Comparison of ENCODE assay signal across 2 cellular contexts in the genomic region with DNA sequence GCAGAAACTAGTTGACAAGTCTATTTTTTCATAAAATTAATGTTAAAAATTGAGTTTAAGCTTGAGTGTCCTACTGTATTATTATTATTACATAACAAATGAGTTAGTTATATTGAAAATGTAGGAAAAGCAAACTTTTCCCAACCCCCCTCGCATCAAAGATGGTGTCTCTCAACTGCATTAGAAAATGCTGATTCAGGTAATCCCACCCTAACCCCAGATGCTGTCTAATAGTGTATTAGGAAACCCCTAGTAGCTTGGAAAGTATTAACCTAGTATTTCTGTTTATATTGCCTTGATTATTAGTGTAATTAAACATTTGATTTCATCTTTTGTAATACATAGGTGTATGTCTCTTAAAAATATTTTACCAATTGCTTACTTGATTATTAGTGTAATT.
TF ChIP-seq lines count a peak whose summit lies in the region.

No MANE protein-coding gene starts in this region.

TF ChIP-seq in A549, 52 proteins besides CTCF, POLR2A, EP300 and RAD21:
- TF ChIP-seq, protein P1, sequence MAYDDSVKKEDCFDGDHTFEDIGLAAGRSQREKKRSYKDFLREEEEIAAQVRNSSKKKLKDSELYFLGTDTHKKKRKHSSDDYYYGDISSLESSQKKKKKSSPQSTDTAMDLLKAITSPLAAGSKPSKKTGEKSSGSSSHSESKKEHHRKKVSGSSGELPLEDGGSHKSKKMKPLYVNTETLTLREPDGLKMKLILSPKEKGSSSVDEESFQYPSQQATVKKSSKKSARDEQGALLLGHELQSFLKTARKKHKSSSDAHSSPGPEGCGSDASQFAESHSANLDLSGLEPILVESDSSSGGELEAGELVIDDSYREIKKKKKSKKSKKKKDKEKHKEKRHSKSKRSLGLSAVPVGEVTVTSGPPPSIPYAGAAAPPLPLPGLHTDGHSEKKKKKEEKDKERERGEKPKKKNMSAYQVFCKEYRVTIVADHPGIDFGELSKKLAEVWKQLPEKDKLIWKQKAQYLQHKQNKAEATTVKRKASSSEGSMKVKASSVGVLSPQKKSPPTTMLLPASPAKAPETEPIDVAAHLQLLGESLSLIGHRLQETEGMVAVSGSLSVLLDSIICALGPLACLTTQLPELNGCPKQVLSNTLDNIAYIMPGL (CRISPR knock-in tag; IDR thresholded peaks at IDR 0.05; ENCODE audit: borderline replicate concordance) = no peak
- TF ChIP-seq TP53 (CRISPR knock-in tag; IDR thresholded peaks at IDR 0.05) (no peak), HOXB5 (CRISPR knock-in tag; IDR thresholded peaks at IDR 0.05) (no peak), EHF (CRISPR knock-in tag; IDR thresholded peaks at IDR 0.05) (no peak), MAFK (IDR thresholded peaks at IDR 0.05; ENCODE audit: partially characterized antibody) (peak; percentile 48), CHD2 (IDR thresholded peaks at IDR 0.05; ENCODE audit: low read length, partially characterized antibody) (no peak), CBX2 (IDR thresholded peaks at IDR 0.05; ENCODE audit: borderline replicate concordance, low read depth) (no peak)
- TF ChIP-seq, protein P2, sequence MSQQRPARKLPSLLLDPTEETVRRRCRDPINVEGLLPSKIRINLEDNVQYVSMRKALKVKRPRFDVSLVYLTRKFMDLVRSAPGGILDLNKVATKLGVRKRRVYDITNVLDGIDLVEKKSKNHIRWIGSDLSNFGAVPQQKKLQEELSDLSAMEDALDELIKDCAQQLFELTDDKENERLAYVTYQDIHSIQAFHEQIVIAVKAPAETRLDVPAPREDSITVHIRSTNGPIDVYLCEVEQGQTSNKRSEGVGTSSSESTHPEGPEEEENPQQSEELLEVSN (IDR thresholded peaks at IDR 0.05; ENCODE audit: borderline replicate concordance, low read depth) = no peak
TF ChIP-seq in A549: peak in this region for 1.

TF ChIP-seq in K562, 482 proteins besides CTCF, POLR2A, EP300 and RAD21 (continued from another document):
- TF ChIP-seq ZNF79 (CRISPR knock-in tag; IDR thresholded peaks at IDR 0.05; ENCODE audit: low read depth) (no peak), MAFG (tag; conservative IDR thresholded peaks at IDR 0.05) (peak; percentile 50), SMAD3 (CRISPR knock-in tag; conservative IDR thresholded peaks at IDR 0.05) (no peak), POLR3A (IDR thresholded peaks at IDR 0.05; ENCODE audit: borderline replicate concordance, extremely low read depth, insufficient read depth, insufficient read length) (no peak), MAFF (IDR thresholded peaks at IDR 0.05; ENCODE audit: low read length) (peak; percentile 64), CBX5 (IDR thresholded peaks at IDR 0.05; ENCODE audit: borderline replicate concordance, low read depth) (no peak), ZNF717 (CRISPR knock-in tag; IDR thresholded peaks at IDR 0.05) (no peak), ZNF165 (CRISPR knock-in tag; IDR thresholded peaks at IDR 0.05; ENCODE audit: borderline replicate concordance) (no peak), MAFK (IDR thresholded peaks at IDR 0.05; ENCODE audit: low read length) (peak; percentile 71), ZNF316 (IDR thresholded peaks at IDR 0.05) (peak; percentile 41; the same call in 1 of the 2 replicates), SRSF9 (IDR thresholded peaks at IDR 0.05; ENCODE audit: borderline replicate concordance, low read depth, low read length) (no peak), CC2D1A (IDR thresholded peaks at IDR 0.05) (no peak), HEY1 (CRISPR knock-in tag; IDR thresholded peaks at IDR 0.05; ENCODE audit: borderline replicate concordance) (no peak), ZNF197 (CRISPR knock-in tag; IDR thresholded peaks at IDR 0.05; ENCODE audit: low read depth) (no peak), CCAR2 (IDR thresholded peaks at IDR 0.05; ENCODE audit: low read depth, low read length) (no peak), HDAC2 (IDR thresholded peaks at IDR 0.05) (no peak), MECOM (CRISPR knock-in tag; IDR thresholded peaks at IDR 0.05) (no peak), FUS (optimal IDR thresholded peaks at IDR 0.05; ENCODE audit: low read depth, low read length) (no peak), ZKSCAN3 (CRISPR knock-in tag; IDR thresholded peaks at IDR 0.05) (no peak), ZNF778 (CRISPR knock-in tag; IDR thresholded peaks at IDR 0.05) (no peak), GTF2A2 (tag; IDR thresholded peaks at IDR 0.05) (no peak), NFE2L1 (tag; IDR thresholded peaks at IDR 0.05; ENCODE audit: borderline replicate concordance, low read depth) (no peak), MYBL2 (IDR thresholded peaks at IDR 0.05; ENCODE audit: low read depth) (no peak), MYBL2 (CRISPR knock-in tag; IDR thresholded peaks at IDR 0.05; ENCODE audit: borderline replicate concordance) (no peak), C11orf30 (IDR thresholded peaks at IDR 0.05; ENCODE audit: low read depth) (peak; percentile 17; the same call in 1 of the 2 replicates), ZNF696 (CRISPR knock-in tag; conservative IDR thresholded peaks at IDR 0.05) (no peak), ELF4 (CRISPR knock-in tag; IDR thresholded peaks at IDR 0.05) (no peak), RNF2 (IDR thresholded peaks at IDR 0.05) (no peak), RFX7 (CRISPR knock-in tag; IDR thresholded peaks at IDR 0.05) (no peak), KDM1A (IDR thresholded peaks at IDR 0.05) (no peak), FIP1L1 (IDR thresholded peaks at IDR 0.05; ENCODE audit: low read depth, low read length, poor library complexity, severe bottlenecking) (no peak)
- TF ChIP-seq, protein P3, sequence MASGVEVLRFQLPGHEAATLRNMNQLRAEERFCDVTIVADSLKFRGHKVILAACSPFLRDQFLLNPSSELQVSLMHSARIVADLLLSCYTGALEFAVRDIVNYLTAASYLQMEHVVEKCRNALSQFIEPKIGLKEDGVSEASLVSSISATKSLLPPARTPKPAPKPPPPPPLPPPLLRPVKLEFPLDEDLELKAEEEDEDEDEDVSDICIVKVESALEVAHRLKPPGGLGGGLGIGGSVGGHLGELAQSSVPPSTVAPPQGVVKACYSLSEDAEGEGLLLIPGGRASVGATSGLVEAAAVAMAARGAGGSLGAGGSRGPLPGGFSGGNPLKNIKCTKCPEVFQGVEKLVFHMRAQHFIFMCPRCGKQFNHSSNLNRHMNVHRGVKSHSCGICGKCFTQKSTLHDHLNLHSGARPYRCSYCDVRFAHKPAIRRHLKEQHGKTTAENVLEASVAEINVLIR (CRISPR knock-in tag; IDR thresholded peaks at IDR 0.05) = no peak
- TF ChIP-seq, protein P4, sequence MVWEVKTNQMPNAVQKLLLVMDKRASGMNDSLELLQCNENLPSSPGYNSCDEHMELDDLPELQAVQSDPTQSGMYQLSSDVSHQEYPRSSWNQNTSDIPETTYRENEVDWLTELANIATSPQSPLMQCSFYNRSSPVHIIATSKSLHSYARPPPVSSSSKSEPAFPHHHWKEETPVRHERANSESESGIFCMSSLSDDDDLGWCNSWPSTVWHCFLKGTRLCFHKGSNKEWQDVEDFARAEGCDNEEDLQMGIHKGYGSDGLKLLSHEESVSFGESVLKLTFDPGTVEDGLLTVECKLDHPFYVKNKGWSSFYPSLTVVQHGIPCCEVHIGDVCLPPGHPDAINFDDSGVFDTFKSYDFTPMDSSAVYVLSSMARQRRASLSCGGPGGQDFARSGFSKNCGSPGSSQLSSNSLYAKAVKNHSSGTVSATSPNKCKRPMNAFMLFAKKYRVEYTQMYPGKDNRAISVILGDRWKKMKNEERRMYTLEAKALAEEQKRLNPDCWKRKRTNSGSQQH (CRISPR knock-in tag; IDR thresholded peaks at IDR 0.05) = no peak
- TF ChIP-seq, protein P5, sequence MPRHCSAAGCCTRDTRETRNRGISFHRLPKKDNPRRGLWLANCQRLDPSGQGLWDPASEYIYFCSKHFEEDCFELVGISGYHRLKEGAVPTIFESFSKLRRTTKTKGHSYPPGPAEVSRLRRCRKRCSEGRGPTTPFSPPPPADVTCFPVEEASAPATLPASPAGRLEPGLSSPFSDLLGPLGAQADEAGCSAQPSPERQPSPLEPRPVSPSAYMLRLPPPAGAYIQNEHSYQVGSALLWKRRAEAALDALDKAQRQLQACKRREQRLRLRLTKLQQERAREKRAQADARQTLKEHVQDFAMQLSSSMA (CRISPR knock-in tag; IDR thresholded peaks at IDR 0.05) = no peak
- TF ChIP-seq, protein P6, sequence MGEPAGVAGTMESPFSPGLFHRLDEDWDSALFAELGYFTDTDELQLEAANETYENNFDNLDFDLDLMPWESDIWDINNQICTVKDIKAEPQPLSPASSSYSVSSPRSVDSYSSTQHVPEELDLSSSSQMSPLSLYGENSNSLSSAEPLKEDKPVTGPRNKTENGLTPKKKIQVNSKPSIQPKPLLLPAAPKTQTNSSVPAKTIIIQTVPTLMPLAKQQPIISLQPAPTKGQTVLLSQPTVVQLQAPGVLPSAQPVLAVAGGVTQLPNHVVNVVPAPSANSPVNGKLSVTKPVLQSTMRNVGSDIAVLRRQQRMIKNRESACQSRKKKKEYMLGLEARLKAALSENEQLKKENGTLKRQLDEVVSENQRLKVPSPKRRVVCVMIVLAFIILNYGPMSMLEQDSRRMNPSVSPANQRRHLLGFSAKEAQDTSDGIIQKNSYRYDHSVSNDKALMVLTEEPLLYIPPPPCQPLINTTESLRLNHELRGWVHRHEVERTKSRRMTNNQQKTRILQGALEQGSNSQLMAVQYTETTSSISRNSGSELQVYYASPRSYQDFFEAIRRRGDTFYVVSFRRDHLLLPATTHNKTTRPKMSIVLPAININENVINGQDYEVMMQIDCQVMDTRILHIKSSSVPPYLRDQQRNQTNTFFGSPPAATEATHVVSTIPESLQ (CRISPR knock-in tag; IDR thresholded peaks at IDR 0.05) = no peak
- TF ChIP-seq, protein P7, sequence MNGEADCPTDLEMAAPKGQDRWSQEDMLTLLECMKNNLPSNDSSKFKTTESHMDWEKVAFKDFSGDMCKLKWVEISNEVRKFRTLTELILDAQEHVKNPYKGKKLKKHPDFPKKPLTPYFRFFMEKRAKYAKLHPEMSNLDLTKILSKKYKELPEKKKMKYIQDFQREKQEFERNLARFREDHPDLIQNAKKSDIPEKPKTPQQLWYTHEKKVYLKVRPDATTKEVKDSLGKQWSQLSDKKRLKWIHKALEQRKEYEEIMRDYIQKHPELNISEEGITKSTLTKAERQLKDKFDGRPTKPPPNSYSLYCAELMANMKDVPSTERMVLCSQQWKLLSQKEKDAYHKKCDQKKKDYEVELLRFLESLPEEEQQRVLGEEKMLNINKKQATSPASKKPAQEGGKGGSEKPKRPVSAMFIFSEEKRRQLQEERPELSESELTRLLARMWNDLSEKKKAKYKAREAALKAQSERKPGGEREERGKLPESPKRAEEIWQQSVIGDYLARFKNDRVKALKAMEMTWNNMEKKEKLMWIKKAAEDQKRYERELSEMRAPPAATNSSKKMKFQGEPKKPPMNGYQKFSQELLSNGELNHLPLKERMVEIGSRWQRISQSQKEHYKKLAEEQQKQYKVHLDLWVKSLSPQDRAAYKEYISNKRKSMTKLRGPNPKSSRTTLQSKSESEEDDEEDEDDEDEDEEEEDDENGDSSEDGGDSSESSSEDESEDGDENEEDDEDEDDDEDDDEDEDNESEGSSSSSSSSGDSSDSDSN (IDR thresholded peaks at IDR 0.05; ENCODE audit: borderline replicate concordance in 1 of 2, low read depth in 2 of 2, low read length in 2 of 2) = no peak
- TF ChIP-seq, protein P8, sequence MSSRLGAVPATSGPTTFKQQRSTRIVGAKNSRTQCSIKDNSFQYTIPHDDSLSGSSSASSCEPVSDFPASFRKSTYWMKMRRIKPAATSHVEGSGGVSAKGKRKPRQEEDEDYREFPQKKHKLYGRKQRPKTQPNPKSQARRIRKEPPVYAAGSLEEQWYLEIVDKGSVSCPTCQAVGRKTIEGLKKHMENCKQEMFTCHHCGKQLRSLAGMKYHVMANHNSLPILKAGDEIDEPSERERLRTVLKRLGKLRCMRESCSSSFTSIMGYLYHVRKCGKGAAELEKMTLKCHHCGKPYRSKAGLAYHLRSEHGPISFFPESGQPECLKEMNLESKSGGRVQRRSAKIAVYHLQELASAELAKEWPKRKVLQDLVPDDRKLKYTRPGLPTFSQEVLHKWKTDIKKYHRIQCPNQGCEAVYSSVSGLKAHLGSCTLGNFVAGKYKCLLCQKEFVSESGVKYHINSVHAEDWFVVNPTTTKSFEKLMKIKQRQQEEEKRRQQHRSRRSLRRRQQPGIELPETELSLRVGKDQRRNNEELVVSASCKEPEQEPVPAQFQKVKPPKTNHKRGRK (tag; IDR thresholded peaks at IDR 0.05) = no peak
- TF ChIP-seq, protein P9, sequence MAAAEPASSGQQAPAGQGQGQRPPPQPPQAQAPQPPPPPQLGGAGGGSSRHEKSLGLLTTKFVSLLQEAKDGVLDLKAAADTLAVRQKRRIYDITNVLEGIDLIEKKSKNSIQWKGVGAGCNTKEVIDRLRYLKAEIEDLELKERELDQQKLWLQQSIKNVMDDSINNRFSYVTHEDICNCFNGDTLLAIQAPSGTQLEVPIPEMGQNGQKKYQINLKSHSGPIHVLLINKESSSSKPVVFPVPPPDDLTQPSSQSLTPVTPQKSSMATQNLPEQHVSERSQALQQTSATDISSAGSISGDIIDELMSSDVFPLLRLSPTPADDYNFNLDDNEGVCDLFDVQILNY (CRISPR knock-in tag; IDR thresholded peaks at IDR 0.05) = no peak
- TF ChIP-seq, protein P10, sequence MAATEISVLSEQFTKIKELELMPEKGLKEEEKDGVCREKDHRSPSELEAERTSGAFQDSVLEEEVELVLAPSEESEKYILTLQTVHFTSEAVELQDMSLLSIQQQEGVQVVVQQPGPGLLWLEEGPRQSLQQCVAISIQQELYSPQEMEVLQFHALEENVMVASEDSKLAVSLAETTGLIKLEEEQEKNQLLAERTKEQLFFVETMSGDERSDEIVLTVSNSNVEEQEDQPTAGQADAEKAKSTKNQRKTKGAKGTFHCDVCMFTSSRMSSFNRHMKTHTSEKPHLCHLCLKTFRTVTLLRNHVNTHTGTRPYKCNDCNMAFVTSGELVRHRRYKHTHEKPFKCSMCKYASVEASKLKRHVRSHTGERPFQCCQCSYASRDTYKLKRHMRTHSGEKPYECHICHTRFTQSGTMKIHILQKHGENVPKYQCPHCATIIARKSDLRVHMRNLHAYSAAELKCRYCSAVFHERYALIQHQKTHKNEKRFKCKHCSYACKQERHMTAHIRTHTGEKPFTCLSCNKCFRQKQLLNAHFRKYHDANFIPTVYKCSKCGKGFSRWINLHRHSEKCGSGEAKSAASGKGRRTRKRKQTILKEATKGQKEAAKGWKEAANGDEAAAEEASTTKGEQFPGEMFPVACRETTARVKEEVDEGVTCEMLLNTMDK (IDR thresholded peaks at IDR 0.05; ENCODE audit: borderline replicate concordance, insufficient read depth, low read depth, low read length, poor library complexity, severe bottlenecking) = no peak
